ENCODE assay signal across 1 cellular context in genomic region chr5:111999286-111999685, GRCh38.
TF ChIP-seq lines count a peak whose summit lies in the region.

No MANE protein-coding gene starts in this region.

TF ChIP-seq in SK-N-SH, 30 proteins besides CTCF, POLR2A, EP300 and RAD21 (continued from another document):
- TF ChIP-seq, protein P1, sequence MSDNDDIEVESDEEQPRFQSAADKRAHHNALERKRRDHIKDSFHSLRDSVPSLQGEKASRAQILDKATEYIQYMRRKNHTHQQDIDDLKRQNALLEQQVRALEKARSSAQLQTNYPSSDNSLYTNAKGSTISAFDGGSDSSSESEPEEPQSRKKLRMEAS (IDR thresholded peaks at IDR 0.05; ENCODE audit: low read depth) = no peak
- TF ChIP-seq TAF1 (IDR thresholded peaks at IDR 0.05; ENCODE audit: borderline replicate concordance, low read depth, low read length) = no peak
- no peak for TF ChIP-seq EZH2phosphoT487 (IDR thresholded peaks at IDR 0.05; ENCODE audit: borderline replicate concordance, low read depth)
- no peak for TF ChIP-seq FOXM1 (IDR thresholded peaks at IDR 0.05; ENCODE audit: low read depth)
- no peak for TF ChIP-seq GABPA (IDR thresholded peaks at IDR 0.05; ENCODE audit: low read depth)
TF ChIP-seq in SK-N-SH: peak in this region for 0.
